Comparison of ENCODE assay signal across 2 cellular contexts in the genomic region with DNA sequence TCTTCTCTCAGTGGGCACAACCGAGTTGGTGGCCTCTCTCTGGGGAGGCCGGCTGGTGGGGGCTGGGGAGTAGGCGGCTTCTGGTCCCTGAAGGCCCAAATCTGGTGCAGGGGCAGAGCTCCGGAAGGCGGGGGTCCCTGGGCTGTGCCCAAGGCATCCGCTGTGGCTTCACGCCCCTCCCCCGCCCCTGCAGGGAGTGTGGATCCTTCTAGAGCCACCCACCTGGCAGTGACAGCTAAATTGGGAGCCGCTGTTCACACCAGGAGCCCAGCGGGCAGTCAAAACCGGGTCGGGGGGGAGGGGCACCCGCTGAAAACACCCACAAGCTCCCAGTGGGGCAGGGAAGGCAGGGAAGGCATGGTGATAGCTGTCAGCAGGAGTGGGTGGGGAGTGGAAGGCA.
TF ChIP-seq lines count a peak whose summit lies in the region.

No MANE protein-coding gene starts in this region.

TF ChIP-seq in HEK293, 187 proteins besides CTCF, POLR2A, EP300 and RAD21:
- TF ChIP-seq ZNF549 (tag by site-specific recombination; IDR thresholded peaks at IDR 0.05) (no peak), ZIC2 (tag by site-specific recombination; IDR thresholded peaks at IDR 0.05) (peak; percentile 33), EGR2 (tag by site-specific recombination; IDR thresholded peaks at IDR 0.05; ENCODE audit: low read depth) (0 out of 2 replicates have a peak, but pooled peaks have one; percentile 27)

TF ChIP-seq in K562, 482 proteins besides CTCF, POLR2A, EP300 and RAD21:
- TF ChIP-seq RBM14 (IDR thresholded peaks at IDR 0.05; ENCODE audit: borderline replicate concordance, insufficient read depth, low read depth, low read length) (peak; percentile 54; the same call in 1 of the 2 replicates), CHD1 (IDR thresholded peaks at IDR 0.05; ENCODE audit: low read length) (peak; percentile 32), SMARCA5 (IDR thresholded peaks at IDR 0.05) (no peak), KDM1A (IDR thresholded peaks at IDR 0.05) (no peak), ZNF584 (CRISPR knock-in tag; IDR thresholded peaks at IDR 0.05; ENCODE audit: low read depth) (no peak), GABPB1 (CRISPR knock-in tag; IDR thresholded peaks at IDR 0.05) (peak; percentile 33; the same call in 1 of the 2 replicates), NFIX (CRISPR knock-in tag; IDR thresholded peaks at IDR 0.05; ENCODE audit: low read depth) (no peak), ZNF668 (CRISPR knock-in tag; IDR thresholded peaks at IDR 0.05) (no peak), MBD2 (IDR thresholded peaks at IDR 0.05; ENCODE audit: borderline replicate concordance, low read depth) (no peak), BACH1 (tag; IDR thresholded peaks at IDR 0.05) (no peak)
- TF ChIP-seq, protein P1, sequence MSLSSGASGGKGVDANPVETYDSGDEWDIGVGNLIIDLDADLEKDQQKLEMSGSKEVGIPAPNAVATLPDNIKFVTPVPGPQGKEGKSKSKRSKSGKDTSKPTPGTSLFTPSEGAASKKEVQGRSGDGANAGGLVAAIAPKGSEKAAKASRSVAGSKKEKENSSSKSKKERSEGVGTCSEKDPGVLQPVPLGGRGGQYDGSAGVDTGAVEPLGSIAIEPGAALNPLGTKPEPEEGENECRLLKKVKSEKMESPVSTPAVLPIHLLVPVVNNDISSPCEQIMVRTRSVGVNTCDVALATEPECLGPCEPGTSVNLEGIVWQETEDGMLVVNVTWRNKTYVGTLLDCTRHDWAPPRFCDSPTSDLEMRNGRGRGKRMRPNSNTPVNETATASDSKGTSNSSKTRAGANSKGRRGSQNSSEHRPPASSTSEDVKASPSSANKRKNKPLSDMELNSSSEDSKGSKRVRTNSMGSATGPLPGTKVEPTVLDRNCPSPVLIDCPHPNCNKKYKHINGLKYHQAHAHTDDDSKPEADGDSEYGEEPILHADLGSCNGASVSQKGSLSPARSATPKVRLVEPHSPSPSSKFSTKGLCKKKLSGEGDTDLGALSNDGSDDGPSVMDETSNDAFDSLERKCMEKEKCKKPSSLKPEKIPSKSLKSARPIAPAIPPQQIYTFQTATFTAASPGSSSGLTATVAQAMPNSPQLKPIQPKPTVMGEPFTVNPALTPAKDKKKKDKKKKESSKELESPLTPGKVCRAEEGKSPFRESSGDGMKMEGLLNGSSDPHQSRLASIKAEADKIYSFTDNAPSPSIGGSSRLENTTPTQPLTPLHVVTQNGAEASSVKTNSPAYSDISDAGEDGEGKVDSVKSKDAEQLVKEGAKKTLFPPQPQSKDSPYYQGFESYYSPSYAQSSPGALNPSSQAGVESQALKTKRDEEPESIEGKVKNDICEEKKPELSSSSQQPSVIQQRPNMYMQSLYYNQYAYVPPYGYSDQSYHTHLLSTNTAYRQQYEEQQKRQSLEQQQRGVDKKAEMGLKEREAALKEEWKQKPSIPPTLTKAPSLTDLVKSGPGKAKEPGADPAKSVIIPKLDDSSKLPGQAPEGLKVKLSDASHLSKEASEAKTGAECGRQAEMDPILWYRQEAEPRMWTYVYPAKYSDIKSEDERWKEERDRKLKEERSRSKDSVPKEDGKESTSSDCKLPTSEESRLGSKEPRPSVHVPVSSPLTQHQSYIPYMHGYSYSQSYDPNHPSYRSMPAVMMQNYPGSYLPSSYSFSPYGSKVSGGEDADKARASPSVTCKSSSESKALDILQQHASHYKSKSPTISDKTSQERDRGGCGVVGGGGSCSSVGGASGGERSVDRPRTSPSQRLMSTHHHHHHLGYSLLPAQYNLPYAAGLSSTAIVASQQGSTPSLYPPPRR (CRISPR knock-in tag; IDR thresholded peaks at IDR 0.05; ENCODE audit: borderline replicate concordance): no peak
